In genomic region chr5:34822921-34823715, GRCh38 we compare ENCODE assay signal across 36 cellular contexts. TPM values are rescaled to one million over a fixed set of nuclear protein-coding genes. Genes with fewer than 3 reads are reported as not detected.
"Had no signal": no experiment of that assay in that cellular context is flagged by ENCODE, and none has a peak within 500 bp of the region (broad histone marks: within the 10 kb centered on the region; RNA-seq: fewer than 3 reads in every experiment).

No MANE protein-coding gene starts in this region.

- H3K4me3 ChIP-seq: esophagus squamous epithelium, gastrocnemius medialis, psoas muscle, right atrium auricular region, thoracic aorta, vagina had no signal

- H3K27ac ChIP-seq: epithelial cell of prostate, esophagus squamous epithelium, gastrocnemius medialis, parathyroid adenoma, psoas muscle, right atrium auricular region, thoracic aorta, vagina had no signal

- H2AFZ ChIP-seq: parathyroid adenoma had no signal

- H3K4me1 Mint-ChIP-seq: activated CD8-positive, alpha-beta memory T cell treated with anti-CD3 and anti-CD28 coated beads, Interleukin-2, amount 10 ng/mL, durations not matched to agents 7 days and 5 days; activated naive CD8-positive, alpha-beta T cell treated with anti-CD3 and anti-CD28 coated beads for 36 hours; naive thymus-derived CD8-positive, alpha-beta T cell; neural crest cell; stimulated activated effector memory CD8-positive, alpha-beta T cell treated with anti-CD3 and anti-CD28 coated beads, Interleukin-12 subunit alpha, Interleukin-12 subunit beta, amount 100 ng/mL, for 72 hours had no signal

- H3K4me3 Mint-ChIP-seq: activated B cell treated with CpG ODN at 0.5 μM for 24 hours; activated CD8-positive, alpha-beta memory T cell treated with anti-CD3 and anti-CD28 coated beads, Interleukin-2, amount 10 ng/mL, durations not matched to agents 7 days and 5 days; activated CD8-positive, alpha-beta T cell treated with anti-CD3 and anti-CD28 coated beads, Interleukin-2, amount 10 ng/mL, durations not matched to agents 7 days and 5 days; activated naive CD8-positive, alpha-beta T cell treated with anti-CD3 and anti-CD28 coated beads for 36 hours; naive thymus-derived CD8-positive, alpha-beta T cell; neural crest cell; stimulated activated effector memory CD8-positive, alpha-beta T cell treated with anti-CD3 and anti-CD28 coated beads, Interleukin-12 subunit alpha, Interleukin-12 subunit beta, amount 100 ng/mL, for 72 hours; stimulated activated naive CD8-positive, alpha-beta T cell treated with anti-CD3 and anti-CD28 coated beads, Interleukin-15, Interleukin-2, amounts not matched to agents 100 ng/mL and 50 ng/mL, for 24 hours; T-helper 2 cell treated with Interferon-gamma antibody and Interleukin-4, amounts not matched to agents 5 μg/mL and 100 μg/mL, for 36 hours; type B pancreatic cell had no signal

- H3K9me3 Mint-ChIP-seq: activated B cell treated with CpG ODN at 0.5 μM for 24 hours; activated naive CD8-positive, alpha-beta T cell treated with anti-CD3 and anti-CD28 coated beads for 36 hours; activated T-helper 2 cell treated with anti-CD3 and anti-CD28 coated beads, Interferon-gamma antibody, Interleukin-2, Interleukin-4, amounts not matched to agents 10 μg/mL and 5 μg/mL and 100 μg/mL, durations not matched to agents 14 hours and 24 hours and 36 hours; naive thymus-derived CD8-positive, alpha-beta T cell; neural crest cell; stimulated activated effector memory CD8-positive, alpha-beta T cell treated with anti-CD3 and anti-CD28 coated beads, Interleukin-12 subunit alpha, Interleukin-12 subunit beta, amount 100 ng/mL, for 72 hours; stimulated activated naive CD8-positive, alpha-beta T cell treated with anti-CD3 and anti-CD28 coated beads, Interleukin-15, Interleukin-2, amounts not matched to agents 100 ng/mL and 50 ng/mL, for 24 hours; T-helper 2 cell treated with Interferon-gamma antibody and Interleukin-4, amounts not matched to agents 5 μg/mL and 100 μg/mL, for 36 hours; type B pancreatic cell had no signal

- H3K36me3 Mint-ChIP-seq: activated CD8-positive, alpha-beta memory T cell treated with anti-CD3 and anti-CD28 coated beads, Interleukin-2, amount 10 ng/mL, durations not matched to agents 7 days and 5 days; activated naive CD8-positive, alpha-beta T cell treated with anti-CD3 and anti-CD28 coated beads for 36 hours; naive thymus-derived CD8-positive, alpha-beta T cell; stimulated activated effector memory CD8-positive, alpha-beta T cell treated with anti-CD3 and anti-CD28 coated beads, Interleukin-12 subunit alpha, Interleukin-12 subunit beta, amount 100 ng/mL, for 72 hours had no signal

- H3K9me3 ChIP-seq: esophagus squamous epithelium, gastrocnemius medialis, psoas muscle, right atrium auricular region, thoracic aorta, vagina had no signal

- H3K79me2 ChIP-seq: parathyroid adenoma had no signal

- H3K9ac ChIP-seq: parathyroid adenoma had no signal

- H3K27me3 Mint-ChIP-seq: activated B cell treated with CpG ODN at 0.5 μM for 24 hours, type B pancreatic cell had no signal

- H3K27ac Mint-ChIP-seq: activated B cell treated with CpG ODN at 0.5 μM for 24 hours; activated CD8-positive, alpha-beta memory T cell treated with anti-CD3 and anti-CD28 coated beads, Interleukin-2, amount 10 ng/mL, durations not matched to agents 7 days and 5 days; activated CD8-positive, alpha-beta T cell treated with anti-CD3 and anti-CD28 coated beads, Interleukin-2, amount 10 ng/mL, durations not matched to agents 7 days and 5 days; activated naive CD8-positive, alpha-beta T cell treated with anti-CD3 and anti-CD28 coated beads for 36 hours; activated T-helper 2 cell treated with anti-CD3 and anti-CD28 coated beads, Interferon-gamma antibody, Interleukin-2, Interleukin-4, amounts not matched to agents 10 μg/mL and 5 μg/mL and 100 μg/mL, durations not matched to agents 14 hours and 24 hours and 36 hours; naive thymus-derived CD8-positive, alpha-beta T cell; stimulated activated effector memory CD8-positive, alpha-beta T cell treated with anti-CD3 and anti-CD28 coated beads, Interleukin-12 subunit alpha, Interleukin-12 subunit beta, amount 100 ng/mL, for 72 hours; stimulated activated naive CD8-positive, alpha-beta T cell treated with anti-CD3 and anti-CD28 coated beads, Interleukin-15, Interleukin-2, amounts not matched to agents 100 ng/mL and 50 ng/mL, for 24 hours; T-helper 2 cell treated with Interferon-gamma antibody and Interleukin-4, amounts not matched to agents 5 μg/mL and 100 μg/mL, for 36 hours; type B pancreatic cell had no signal

- H3K36me3 ChIP-seq: gastrocnemius medialis had no signal

- FAIRE-seq: colon, keratinocyte had no signal

- DNase-seq: activated B cell treated with CpG ODN at 0.5 μM for 24 hours; activated CD4-positive, alpha-beta T cell treated with anti-CD3 and anti-CD28 coated beads, Interleukin-2, amount 50 U/mL, for 1 hour; activated CD8-positive, alpha-beta memory T cell treated with anti-CD3 and anti-CD28 coated beads, Interleukin-2, amount 10 ng/mL, durations not matched to agents 7 days and 5 days; activated CD8-positive, alpha-beta T cell treated with anti-CD3 and anti-CD28 coated beads, Interleukin-2, amount 10 ng/mL, durations not matched to agents 7 days and 5 days; activated naive CD4-positive, alpha-beta T cell; activated naive CD8-positive, alpha-beta T cell treated with anti-CD3 and anti-CD28 coated beads for 36 hours; activated T-cell treated with anti-CD3 and anti-CD28 coated beads, Interleukin-2, amount 50 U/mL, for 48 hours; amniotic stem cell; caudate nucleus; dermis blood vessel endothelial cell; effector CD4-positive, alpha-beta T cell; esophagus squamous epithelium; gastrocnemius medialis; glutamatergic neuron; midbrain; naive thymus-derived CD8-positive, alpha-beta T cell; nucleus accumbens; psoas muscle; stimulated activated CD4-positive, alpha-beta T cell treated with anti-CD3 and anti-CD28 coated beads, Interleukin-12 subunit alpha, Interleukin-12 subunit beta, amount 100 ng/mL, for 4 hours; stimulated activated CD4-positive, alpha-beta T cell treated with anti-CD3 and anti-CD28 coated beads, Interleukin-4, amount 100 ng/mL, for 1 hour; T-helper 1 cell had no signal

- H3K27me3 ChIP-seq: esophagus squamous epithelium, gastrocnemius medialis, right atrium auricular region, vagina had no signal

- ATAC-seq: activated CD8-positive, alpha-beta memory T cell treated with anti-CD3 and anti-CD28 coated beads, Interleukin-2, amount 10 ng/mL, durations not matched to agents 7 days and 5 days; activated CD8-positive, alpha-beta T cell treated with anti-CD3 and anti-CD28 coated beads, Interleukin-2, amount 10 ng/mL, durations not matched to agents 7 days and 5 days; gastrocnemius medialis; naive thymus-derived CD8-positive, alpha-beta T cell; psoas muscle; stimulated activated effector memory CD8-positive, alpha-beta T cell treated with anti-CD3 and anti-CD28 coated beads, Interleukin-12 subunit alpha, Interleukin-12 subunit beta, amount 100 ng/mL, for 72 hours had no signal

- H3K4me1 ChIP-seq: esophagus squamous epithelium, gastrocnemius medialis, parathyroid adenoma, psoas muscle, right atrium auricular region, vagina had no signal

RNA-seq across cellular contexts. Expression of gene TTC23L, which starts 15.8 kb away (rescaled TPM):
- total RNA-seq: activated B cell treated with CpG ODN at 0.5 μM for 24 hours; activated CD8-positive, alpha-beta memory T cell treated with anti-CD3 and anti-CD28 coated beads, Interleukin-2, amount 10 ng/mL, durations not matched to agents 7 days and 5 days; activated CD8-positive, alpha-beta T cell treated with anti-CD3 and anti-CD28 coated beads, Interleukin-2, amount 10 ng/mL, durations not matched to agents 7 days and 5 days; activated T-helper 2 cell treated with anti-CD3 and anti-CD28 coated beads, Interferon-gamma antibody, Interleukin-2, Interleukin-4, amounts not matched to agents 10 μg/mL and 5 μg/mL and 100 μg/mL, durations not matched to agents 14 hours and 24 hours and 36 hours; gastrocnemius medialis; psoas muscle; skeletal muscle tissue; subcutaneous adipose tissue had no signal
- polyA plus RNA-seq: naive thymus-derived CD8-positive, alpha-beta T cell had no signal
